ENCODE assay signal across 17 cellular contexts in the genomic region with DNA sequence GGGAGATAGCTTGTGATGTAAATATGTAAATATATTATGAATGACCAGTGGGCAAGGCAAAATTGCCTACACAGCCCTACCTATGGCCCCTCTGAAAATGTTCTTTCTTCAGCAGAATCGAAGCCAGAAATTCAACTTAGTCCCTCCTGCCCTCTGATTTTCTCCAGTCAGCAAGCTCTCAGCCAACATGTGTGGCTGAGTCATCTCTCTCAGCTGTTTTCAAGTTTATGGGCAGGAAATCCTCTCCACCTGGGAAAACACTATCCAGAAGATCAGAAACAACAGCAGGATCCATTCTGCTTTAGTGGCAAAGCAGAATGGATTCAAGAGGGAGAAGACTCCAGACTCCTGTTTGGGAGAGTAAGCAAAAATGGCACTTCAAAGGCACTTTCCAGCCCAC. TPM values are rescaled to one million over a fixed set of nuclear protein-coding genes. Genes with fewer than 3 reads are reported as not detected.
DNase-seq lines count a peak whose midpoint lies in the region; FAIRE-seq and TF ChIP-seq lines count a peak whose summit lies in the region.
"Had no signal": no experiment of that assay in that cellular context is flagged by ENCODE, and none has a peak within 500 bp of the region (broad histone marks: within the 10 kb centered on the region; RNA-seq: fewer than 3 reads in every experiment).

No MANE protein-coding gene starts in this region.

- POLR2A ChIA-PET in endothelial cell of umbilical vein (lab: Charles Lee) = no interaction called here

- FAIRE-seq in endothelial cell of umbilical vein (lab: Jason Lieb, UNC) = peak; percentile 89

- no peaks in the 10 kb centered on the region for H3K27me3 ChIP-seq in endothelial cell of umbilical vein (ENCODE audit: control insufficient read depth in 2 of 2, insufficient read depth in 2 of 2, low read length in 2 of 2)
- H3K27me3 ChIP-seq: hepatocyte, neutrophil had no signal

- CTCF ChIA-PET in endothelial cell of umbilical vein (lab: Charles Lee) = interaction anchor here (0.8 to 1.9 kb wide), 5 partner anchors 9 to 417 kb away, joined by 3 to 8 read pairs (median 4); a partner anchor contains a TSS

- H3K27ac ChIP-seq in endothelial cell of umbilical vein (ENCODE audit: insufficient read depth, low read depth, low read length) = peak overlapping the region; percentile 84
- H3K27ac ChIP-seq: hepatocyte, neutrophil had no signal

- DNase-seq in AG10803 (ENCODE audit: low read depth) (peak; percentile 1), HS-5 (ENCODE audit: low read depth) (peak; percentile 2), endothelial cell of umbilical vein (ENCODE audit: low read depth, low spot score) (peak; percentile 93), pulmonary artery endothelial cell (ENCODE audit: low read depth, low spot score) (peak; percentile 84), Kasumi-1 (lab: John Stamatoyannopoulos, UW) (no peak), LoVo (ENCODE audit: low spot score) (no peak), NCI-H748 (lab: John Stamatoyannopoulos, UW; ENCODE audit: unreplicated experiment) (no peak)
- no peak for DNase-seq in activated CD4-positive, CD25-positive, alpha-beta regulatory T cell treated with anti-CD3 and anti-CD28 coated beads, Interleukin-2, amount 50 U/mL, for 72 hours
- DNase-seq: activated naive CD4-positive, alpha-beta T cell treated with anti-CD3 and anti-CD28 coated beads, Interleukin-2, amount 10 ng/mL, durations not matched to agents 7 days and 5 days; Calu3; GF-D8; kidney glomerular epithelial cell; NCI-H1048; NCI-H748 treated with DMSO at 0.1 percent for 48 hours; stimulated activated CD4-positive, alpha-beta T cell treated with anti-CD3 and anti-CD28 coated beads, Interleukin-4, amount 100 ng/mL, for 24 hours had no signal

- TF ChIP-seq CTCF in AG10803 (conservative IDR thresholded peaks at IDR 0.05; ENCODE audit: low read length) = no peak
- no peak for TF ChIP-seq CTCF in endothelial cell of umbilical vein (IDR thresholded peaks at IDR 0.05; ENCODE audit: extremely low read depth in 1 of 2, insufficient read depth in 1 of 2, low read depth in 1 of 2, low read length in 2 of 2)

- peak overlapping the region; percentile 42 for H3K9ac ChIP-seq in endothelial cell of umbilical vein (replicated peaks; ENCODE audit: extremely low read depth, insufficient read depth, low read length)

- H3K4me2 ChIP-seq in endothelial cell of umbilical vein (ENCODE audit: insufficient read depth, low read length) = peak overlapping the region; percentile 48
- H3K4me2 ChIP-seq: hepatocyte had no signal

- H3K9me1 ChIP-seq in endothelial cell of umbilical vein (replicated peaks; ENCODE audit: control insufficient read depth, extremely low read depth, insufficient read depth, low read length) = no peaks in the 10 kb centered on the region

- H3K9me3 ChIP-seq in endothelial cell of umbilical vein (replicated peaks; ENCODE audit: control insufficient read depth, insufficient read depth, low read length) = no peaks in the 10 kb centered on the region

- peaks cover 10 to 11% of the 10 kb centered on the region in 2 experiments for H3K36me3 ChIP-seq in endothelial cell of umbilical vein (ENCODE audit: control insufficient read depth in 2 of 2, extremely low read depth in 1 of 2, insufficient read depth in 2 of 2, low read length in 2 of 2)

- BruUV-seq in endothelial cell of umbilical vein (replicated peaks; lab: Mats Ljungman, UMichigan) = no TSS peak

- no peaks in the 10 kb centered on the region for H4K20me1 ChIP-seq in endothelial cell of umbilical vein (replicated peaks; ENCODE audit: control insufficient read depth, extremely low read depth, insufficient read depth, low read length)

- no peaks in the 10 kb centered on the region for H3K79me2 ChIP-seq in endothelial cell of umbilical vein (ENCODE audit: control insufficient read depth, insufficient read depth, low read length)
- H3K79me2 ChIP-seq: hepatocyte had no signal

- no peak for TF ChIP-seq POLR2A in endothelial cell of umbilical vein (IDR thresholded peaks at IDR 0.05; ENCODE audit: low read depth, low read length)

- dilution Hi-C loops in endothelial cell of umbilical vein (cut with MboI; ENCODE audit: extremely low pct_ligation_motif_present, low sequenced_read_pairs) = no loop called here

- H2AFZ ChIP-seq in endothelial cell of umbilical vein (ENCODE audit: low read depth, low read length) = no peak overlapping the region
- H2AFZ ChIP-seq: hepatocyte had no signal

- H3K4me3 ChIP-seq in AG10803 (ENCODE audit: low read length) (no peak overlapping the region), endothelial cell of umbilical vein (replicated peaks in 1 of 3; ENCODE audit: insufficient read depth in 1 of 3, low read depth in 1 of 3, low read length in 3 of 3) (no peak overlapping the region)
- H3K4me3 ChIP-seq: hepatocyte had no signal

- intact Hi-C loops in endothelial cell of umbilical vein (cut with micrococcal nuclease) = loop anchor here (1.0 to 2.0 kb wide), 3 partner anchors 9 to 45 kb away; a partner anchor contains a TSS

- H3K4me1 ChIP-seq in endothelial cell of umbilical vein (ENCODE audit: control insufficient read depth, extremely low read depth, insufficient read depth, low read length) = peaks cover 16% of the 10 kb centered on the region

TF ChIP-seq in endothelial cell of umbilical vein, 7 proteins besides CTCF, POLR2A, EP300 and RAD21:
- no peak for TF ChIP-seq MYC (IDR thresholded peaks at IDR 0.05; ENCODE audit: low read depth, low read length)
- TF ChIP-seq EZH2 (IDR thresholded peaks at IDR 0.05; ENCODE audit: borderline replicate concordance, low read depth, low read length, severe bottlenecking) = no peak
- TF ChIP-seq, protein P1, sequence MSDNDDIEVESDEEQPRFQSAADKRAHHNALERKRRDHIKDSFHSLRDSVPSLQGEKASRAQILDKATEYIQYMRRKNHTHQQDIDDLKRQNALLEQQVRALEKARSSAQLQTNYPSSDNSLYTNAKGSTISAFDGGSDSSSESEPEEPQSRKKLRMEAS (IDR thresholded peaks at IDR 0.05; ENCODE audit: insufficient read depth, insufficient read length) = no peak
- peak; percentile 24 for TF ChIP-seq GATA2 (IDR thresholded peaks at IDR 0.05; ENCODE audit: insufficient read depth, insufficient read length, low read depth, low read length)
- TF ChIP-seq JUN (IDR thresholded peaks at IDR 0.05; ENCODE audit: borderline replicate concordance, insufficient read depth, insufficient read length, low read depth) = peak; percentile 88
- TF ChIP-seq POLR2AphosphoS5 (IDR thresholded peaks at IDR 0.05; ENCODE audit: insufficient read depth, low read depth, low read length) = peak; percentile 92
- peak; percentile 84 for TF ChIP-seq FOS (IDR thresholded peaks at IDR 0.05; ENCODE audit: borderline replicate concordance, insufficient read depth, low read length)
TF ChIP-seq in endothelial cell of umbilical vein: peak in this region for 4.

RNA-seq across cellular contexts. Expression of a gene that starts 8.9 kb away (rescaled TPM):
- 3.4 and 3.6 TPM in 2 replicates for total RNA-seq in endothelial cell of umbilical vein
- polyA plus RNA-seq in endothelial cell of umbilical vein = 1.7 and 2.9 TPM in 2 replicates
- polyA plus RNA-seq in endothelial cell of umbilical vein (2011; cell fraction: cytosol; rRNA removed) = 1.8 and 2.0 TPM in 2 replicates
- polyA plus RNA-seq in endothelial cell of umbilical vein (2011; cell fraction: nucleus; rRNA removed) = 3.8 and 4.1 TPM in 2 replicates
- 2.7 and 3.9 TPM in 2 replicates for polyA plus RNA-seq in endothelial cell of umbilical vein (2012)
- polyA minus RNA-seq in endothelial cell of umbilical vein = 4.2 and 4.7 TPM in 2 replicates
- polyA minus RNA-seq in endothelial cell of umbilical vein (2011; cell fraction: cytosol; rRNA and poly(A)+ RNA removed) = 3.3 TPM
- polyA minus RNA-seq in endothelial cell of umbilical vein (2011; cell fraction: nucleus; rRNA and poly(A)+ RNA removed) = 3.8 and 4.0 TPM in 2 replicates
- total RNA-seq in pulmonary artery endothelial cell = 4.0 and 4.1 TPM in 2 replicates

Comparison
In these comparisons a context has a peak if more than half of its experiments do, and no peak if none do; other contexts are left out.
1. DNase-seq: peak in AG10803 (single experiment), HS-5 (single experiment), endothelial cell of umbilical vein (single experiment) and pulmonary artery endothelial cell (single experiment); none in Kasumi-1 (0 of 2), LoVo (single experiment), NCI-H748 (single experiment) and activated CD4-positive, CD25-positive, alpha-beta regulatory T cell treated with anti-CD3 and anti-CD28 coated beads, Interleukin-2, amount 50 U/mL, for 72 hours (single experiment).